ENCODE assay signal across 8 cellular contexts in the genomic region with DNA sequence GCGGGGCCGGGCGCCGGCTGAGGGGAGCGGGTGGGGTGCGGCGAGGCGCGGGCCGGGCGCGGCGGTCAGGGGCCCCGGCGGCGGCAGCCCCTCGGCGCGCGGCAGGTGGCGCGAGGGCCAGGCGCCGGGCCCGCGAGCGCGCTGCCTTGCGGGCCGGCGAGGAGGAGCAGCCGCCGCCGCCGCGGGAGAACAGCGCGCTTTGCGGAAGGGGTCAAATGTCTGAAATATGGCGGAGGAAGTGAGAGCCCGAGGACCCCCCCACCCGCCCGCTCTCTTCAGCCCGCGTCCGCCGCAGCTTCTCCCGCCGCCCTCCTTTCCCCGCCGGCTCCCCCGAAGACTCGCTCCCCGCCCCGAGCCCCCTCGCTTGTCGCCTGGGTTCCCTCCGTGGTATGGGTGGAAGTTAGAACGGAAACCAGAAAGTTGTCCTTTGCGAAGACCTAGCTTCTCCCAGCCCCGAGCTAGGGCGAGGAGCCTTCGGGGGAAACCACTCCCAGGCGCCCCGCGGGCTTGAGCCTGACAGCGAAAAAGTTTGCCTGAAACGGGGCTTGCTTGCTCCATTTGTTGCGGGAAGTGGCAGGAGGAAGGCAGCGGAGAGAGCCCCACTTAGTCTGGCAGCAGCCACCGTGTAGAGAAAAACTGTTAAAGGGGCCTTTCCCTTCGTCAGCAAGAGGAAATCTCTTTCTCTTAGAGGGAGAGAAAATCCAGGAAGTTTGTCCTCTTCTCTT. TPM values are rescaled to one million over a fixed set of nuclear protein-coding genes. Genes with fewer than 3 reads are reported as not detected.
DNase-seq lines count a peak whose midpoint lies in the region; ATAC-seq and TF ChIP-seq lines count a peak whose summit lies in the region.

No MANE protein-coding gene starts in this region.

- peak overlapping the region; percentile 100 for H3K27ac ChIP-seq in Panc1 (ENCODE audit: low read length)
- H3K27ac ChIP-seq in thymus (ENCODE audit: low read depth), result peak overlapping the region; percentile 99

- H3K4me3 ChIP-seq in Panc1 (ENCODE audit: low read depth in 2 of 2, low read length in 2 of 2), result peak overlapping the region; percentile 77 to 97
- H3K4me3 ChIP-seq in fibroblast of the aortic adventitia (ENCODE audit: low read depth, low read length), result peak overlapping the region; percentile 92
- H3K4me3 ChIP-seq in thymus (ENCODE audit: low read length), result peak overlapping the region; percentile 95

- in situ Hi-C loops in Panc1 (cut with HindIII; ENCODE audit: low pct_unique_long_range_greater_than_20kb, low sequenced_read_pairs), result no loop called here

- peaks cover 22 to 58% (median 47%) of the 10 kb centered on the region in 4 donors for H3K4me1 Mint-ChIP-seq in naive thymus-derived CD8-positive, alpha-beta T cell

- peak; percentile 76 for DNase-seq in Ammon's horn (ENCODE audit: low spot score)
- DNase-seq in Panc1 (ENCODE audit: low read depth, low spot score), result no peak
- DNase-seq in activated effector memory CD4-positive, alpha-beta T cell treated with anti-CD3 and anti-CD28 coated beads, Interleukin-2, amount 50 U/mL, for 16 hours, result peak; percentile 81
- peak; percentile 88 for DNase-seq in fibroblast of the aortic adventitia (ENCODE audit: low read depth)
- DNase-seq in naive thymus-derived CD8-positive, alpha-beta T cell, result peak; percentile 28 to 69 (median 48)

- H3K4me1 ChIP-seq in Panc1 (ENCODE audit: control insufficient read depth, insufficient read depth, low read length) (peaks cover 37% of the 10 kb centered on the region), thymus (ENCODE audit: control insufficient read depth, insufficient read depth, low read length) (peaks cover 7% of the 10 kb centered on the region)

- H3K36me3 Mint-ChIP-seq in naive thymus-derived CD8-positive, alpha-beta T cell, result peaks cover 11 to 37% (median 13%) of the 10 kb centered on the region in 3 donors

- ATAC-seq in GM19023 (IDR thresholded peaks at IDR 0.05; ENCODE audit: unreplicated experiment) (peak; percentile 36), HG03196 (IDR thresholded peaks at IDR 0.05; ENCODE audit: unreplicated experiment) (peak; percentile 35), Panc1 (peak; percentile 1; the same call in 1 of the 2 replicates)
- ATAC-seq in naive thymus-derived CD8-positive, alpha-beta T cell, result peak; percentile 4 to 18

- H3K27me3 ChIP-seq in Panc1 (ENCODE audit: control insufficient read depth, insufficient read depth, low read length) (no peaks in the 10 kb centered on the region), thymus (ENCODE audit: control insufficient read depth, insufficient read depth) (no peaks in the 10 kb centered on the region)

- CTCF ChIA-PET in Panc1 (lab: Charles Lee), result no interaction called here

- no peaks in the 10 kb centered on the region for H3K27me3 Mint-ChIP-seq in naive thymus-derived CD8-positive, alpha-beta T cell

- peak overlapping the region; percentile 95 to 99 (median 98) for H3K4me3 Mint-ChIP-seq in naive thymus-derived CD8-positive, alpha-beta T cell

- TF ChIP-seq CTCF in Panc1 (IDR thresholded peaks at IDR 0.05) (no peak), fibroblast of the aortic adventitia (IDR thresholded peaks at IDR 0.05; ENCODE audit: insufficient read depth, low read length) (no peak)

- POLR2A ChIA-PET in Panc1 (lab: Charles Lee), result interaction anchor here (0.6 to 1.4 kb wide), 3 partner anchors 46 to 276 kb away, joined by 3 to 5 read pairs (median 4); no protein-coding TSS in a partner anchor
- POLR2A ChIA-PET in naive thymus-derived CD8-positive, alpha-beta T cell (lab: Charles Lee), result interaction anchor here (0.6 to 9.1 kb wide), 39 partner anchors 9 to 963 kb away, joined by 3 to 129 read pairs (median 5); a partner anchor contains a TSS

- under 1% methylated on average over 72 of the region's 72 CpGs for WGBS in thymus

- intact Hi-C loops in Panc1 (cut with micrococcal nuclease; ENCODE audit: unreplicated experiment), result loop anchor here (5.0 kb wide), 3 partner anchors 49 to 279 kb away; a partner anchor contains a TSS

- H3K36me3 ChIP-seq in Panc1 (ENCODE audit: control insufficient read depth, insufficient read depth, low read length), result peaks cover 6% of the 10 kb centered on the region
- no peaks in the 10 kb centered on the region for H3K36me3 ChIP-seq in thymus (ENCODE audit: control insufficient read depth, insufficient read depth)

- H3K27ac Mint-ChIP-seq in naive thymus-derived CD8-positive, alpha-beta T cell, result peak overlapping the region; percentile 92 to 99 (median 98)

- H3K9me3 ChIP-seq in Panc1 (ENCODE audit: control insufficient read depth, insufficient read depth, low read depth, low read length), result no peaks in the 10 kb centered on the region
- H3K9me3 ChIP-seq in thymus (ENCODE audit: control insufficient read depth), result no peaks in the 10 kb centered on the region

- no peaks in the 10 kb centered on the region for H3K9me3 Mint-ChIP-seq in naive thymus-derived CD8-positive, alpha-beta T cell

- no TSS peak for BruUV-seq in Panc1 (replicated peaks; lab: Mats Ljungman, UMichigan)

RNA-seq across cellular contexts. Expression of a gene that starts 0.6 kb away (rescaled TPM):
- total RNA-seq in Panc1 (2021; ENCODE audit: unreplicated experiment), result 328 TPM
- polyA plus RNA-seq in Panc1 (2012; ENCODE audit: insufficient read length), result 340 TPM
- 256 and 294 TPM in 2 replicates for total RNA-seq in fibroblast of the aortic adventitia (ENCODE audit: low replicate concordance)
- 100 to 1,000 TPM; 254 to 288 TPM for total RNA-seq in naive thymus-derived CD8-positive, alpha-beta T cell
- 100 to 1,000 TPM; 562 to 708 (median 574) TPM for polyA plus RNA-seq in naive thymus-derived CD8-positive, alpha-beta T cell
- 230 TPM for polyA plus RNA-seq in thymus
